In genomic region chr11:103682318-103683184, GRCh38 we compare ENCODE assay signal across 8 cellular contexts.
DNase-seq lines count a peak whose midpoint lies in the region; ATAC-seq, FAIRE-seq and TF ChIP-seq lines count a peak whose summit lies in the region.

No MANE protein-coding gene starts in this region.

- peaks cover 5% of the 10 kb centered on the region for H3K4me1 Mint-ChIP-seq in activated naive CD8-positive, alpha-beta T cell treated with anti-CD3 and anti-CD28 coated beads for 36 hours

- H3K9me3 ChIP-seq in RWPE2 (ENCODE audit: severe bottlenecking), result no peaks in the 10 kb centered on the region
- H3K9me3 ChIP-seq in cardiac muscle cell (ENCODE audit: low read depth), result no peaks in the 10 kb centered on the region

- H3K4me3 ChIP-seq in RWPE2 (ENCODE audit: severe bottlenecking), result no peak overlapping the region
- no peak overlapping the region for H3K4me3 ChIP-seq in cardiac muscle cell

- TF ChIP-seq POLR2A in H54 (IDR thresholded peaks at IDR 0.05; ENCODE audit: low read depth, low read length), result no peak

- no peaks in the 10 kb centered on the region for H3K36me3 Mint-ChIP-seq in activated naive CD8-positive, alpha-beta T cell treated with anti-CD3 and anti-CD28 coated beads for 36 hours

- no peaks in the 10 kb centered on the region for H3K27me3 Mint-ChIP-seq in activated naive CD8-positive, alpha-beta T cell treated with anti-CD3 and anti-CD28 coated beads for 36 hours

- H3K4me3 Mint-ChIP-seq in activated naive CD8-positive, alpha-beta T cell treated with anti-CD3 and anti-CD28 coated beads for 36 hours, result no peak overlapping the region

- H3K9me3 Mint-ChIP-seq in activated naive CD8-positive, alpha-beta T cell treated with anti-CD3 and anti-CD28 coated beads for 36 hours, result no peaks in the 10 kb centered on the region

- ATAC-seq in RWPE2 (ENCODE audit: low read depth), result peak; percentile 44; the same call in 1 of the 3 replicates

- DNase-seq in GM10248 (ENCODE audit: extremely low spot score), result peak; percentile 36
- peak; percentile 17 for DNase-seq in H54 (ENCODE audit: insufficient read length, low spot score)
- DNase-seq in Kasumi-1 (lab: John Stamatoyannopoulos, UW), result peak; percentile 76 to 78
- no peak for DNase-seq in RWPE2 (ENCODE audit: low spot score)
- peak; percentile 39 for DNase-seq in activated naive CD8-positive, alpha-beta T cell treated with anti-CD3 and anti-CD28 coated beads for 36 hours
- DNase-seq in cardiac muscle cell (ENCODE audit: low read depth in 1 of 2, low spot score in 1 of 2), result peak; percentile 81 to 95
- peak; percentile 30 to 91 (median 60) for DNase-seq in posterior cingulate gyrus
- no peak for DNase-seq in DMS79 treated with DMSO at 0.1 percent for 48 hours (lab: John Stamatoyannopoulos, UW)

- peak; percentile 20 for FAIRE-seq in H54 (lab: Jason Lieb, UNC)

- H3K27me3 ChIP-seq in RWPE2 (ENCODE audit: insufficient read depth, poor library complexity, severe bottlenecking) (no peaks in the 10 kb centered on the region), cardiac muscle cell (no peaks in the 10 kb centered on the region)

- peak; percentile 77 for TF ChIP-seq CTCF in GM10248 (IDR thresholded peaks at IDR 0.05; ENCODE audit: control extremely low read depth, extremely low read depth, low read depth, missing control alignments)
- TF ChIP-seq CTCF in RWPE2 (IDR thresholded peaks at IDR 0.05; ENCODE audit: poor library complexity, severe bottlenecking), result peak; percentile 67
- TF ChIP-seq CTCF in cardiac muscle cell (IDR thresholded peaks at IDR 0.05; ENCODE audit: low read depth, low read length), result peak; percentile 84

- intact Hi-C loops in posterior cingulate gyrus (cut with DNase I), result loop anchor here (5.0 kb wide), 1 partner anchor 470 kb away; no protein-coding TSS in a partner anchor

- H3K27ac ChIP-seq in RWPE2 (ENCODE audit: poor library complexity, severe bottlenecking), result no peak overlapping the region
- H3K27ac ChIP-seq in cardiac muscle cell, result peak overlapping the region; percentile 42

- CTCF ChIA-PET in GM10248 (lab: Yijun Ruan, JAX), result interaction anchor here (0.6 to 4.6 kb wide), 32 partner anchors 10 to 889 kb away, joined by 3 to 36 read pairs (median 3); no protein-coding TSS in a partner anchor

- H3K27ac Mint-ChIP-seq in activated naive CD8-positive, alpha-beta T cell treated with anti-CD3 and anti-CD28 coated beads for 36 hours, result no peak overlapping the region

- H3K4me1 ChIP-seq in RWPE2 (ENCODE audit: insufficient read depth, poor library complexity, severe bottlenecking) (no peaks in the 10 kb centered on the region), cardiac muscle cell (ENCODE audit: low read depth) (peaks cover 14% of the 10 kb centered on the region)

- H3K36me3 ChIP-seq in RWPE2 (ENCODE audit: low read depth) (no peaks in the 10 kb centered on the region), cardiac muscle cell (no peaks in the 10 kb centered on the region)

- POLR2A ChIA-PET in GM10248 (lab: Yijun Ruan, JAX), result no interaction called here

Comparison
In these comparisons a context has a peak if more than half of its experiments do, and no peak if none do; other contexts are left out.
1. DNase-seq: peak in GM10248 (single experiment), H54 (single experiment), Kasumi-1 (2 of 2), activated naive CD8-positive, alpha-beta T cell treated with anti-CD3 and anti-CD28 coated beads for 36 hours (single experiment), cardiac muscle cell (2 of 2) and posterior cingulate gyrus (10 of 10); none in RWPE2 (single experiment) and DMS79 treated with DMSO at 0.1 percent for 48 hours (single experiment).
2. Peak in every context shown above with its lines, with median percentiles within 50 percentile points of each other: CTCF ChIP-seq.